ENCODE assay signal across 2 cellular contexts in genomic region chr2:96153991-96154431, GRCh38.
TF ChIP-seq lines count a peak whose summit lies in the region.

No MANE protein-coding gene starts in this region.

TF ChIP-seq in GM23338, 12 proteins besides CTCF, POLR2A, EP300 and RAD21:
- no peak for TF ChIP-seq ZNF462 (CRISPR knock-in tag; IDR thresholded peaks at IDR 0.05)
- TF ChIP-seq POLR2AphosphoS5 (IDR thresholded peaks at IDR 0.05; ENCODE audit: low read depth), result no peak
- no peak for TF ChIP-seq NANOG (IDR thresholded peaks at IDR 0.05; ENCODE audit: borderline replicate concordance)
- no peak for TF ChIP-seq REST (IDR thresholded peaks at IDR 0.05; ENCODE audit: unreplicated experiment)
- no peak for TF ChIP-seq ZNF331 (CRISPR knock-in tag; IDR thresholded peaks at IDR 0.05; ENCODE audit: low read depth)
- no peak for TF ChIP-seq JUNB (IDR thresholded peaks at IDR 0.05; ENCODE audit: unreplicated experiment)

TF ChIP-seq in WTC11, 78 proteins besides CTCF, POLR2A, EP300 and RAD21:
- TF ChIP-seq ATF6 (CRISPR knock-in tag; IDR thresholded peaks at IDR 0.05), result no peak
- TF ChIP-seq AFF4 (CRISPR knock-in tag; IDR thresholded peaks at IDR 0.05; ENCODE audit: borderline replicate concordance), result no peak
- no peak for TF ChIP-seq FOXP4 (CRISPR knock-in tag; IDR thresholded peaks at IDR 0.05)
- TF ChIP-seq OVOL2 (CRISPR knock-in tag; IDR thresholded peaks at IDR 0.05; ENCODE audit: borderline replicate concordance), result no peak
- TF ChIP-seq NFYB (CRISPR knock-in tag; conservative IDR thresholded peaks at IDR 0.05; ENCODE audit: low read depth), result no peak
- TF ChIP-seq ETV6 (CRISPR knock-in tag; IDR thresholded peaks at IDR 0.05), result no peak
- TF ChIP-seq ZNF281 (CRISPR knock-in tag; IDR thresholded peaks at IDR 0.05), result no peak
- no peak for TF ChIP-seq ATF1 (CRISPR knock-in tag; IDR thresholded peaks at IDR 0.05)
- no peak for TF ChIP-seq ERG (CRISPR knock-in tag; IDR thresholded peaks at IDR 0.05)
- TF ChIP-seq NFE2L1 (CRISPR knock-in tag; IDR thresholded peaks at IDR 0.05), result no peak
